ENCODE assay signal across 8 cellular contexts in genomic region chr17:27651411-27652345, GRCh38. TPM values are rescaled to one million over a fixed set of nuclear protein-coding genes. Genes with fewer than 3 reads are reported as not detected.
A peak's percentile ranks its signal among the peaks of the same experiment; 100 is the strongest.
DNase-seq lines count a peak whose midpoint lies in the region; ATAC-seq and FAIRE-seq lines count a peak whose summit lies in the region.

No MANE protein-coding gene starts in this region.

- DNase-seq in AG08395 (ENCODE audit: low spot score) (peak; percentile 17), GM18507 (ENCODE audit: extremely low spot score, insufficient read length, low read depth) (no peak), T-cell (peak in 32 of 34 experiments; percentile 16 to 72 (median 56)), right cardiac atrium (peak; percentile 59 to 88 (median 82)), GF-D8 (lab: John Stamatoyannopoulos, UW) (no peak), DMS153 (lab: John Stamatoyannopoulos, UW) (no peak)
- peak; percentile 32 to 61 for DNase-seq in stimulated activated CD4-positive, alpha-beta T cell treated with anti-CD3 and anti-CD28 coated beads, Interleukin-15, amount 100 ng/mL, for 1 hour (ENCODE audit: low read depth in 1 of 2, low spot score in 1 of 2)

- H3K9me3 ChIP-seq in right cardiac atrium (ENCODE audit: control insufficient read depth, low read length), result no peaks in the 10 kb centered on the region

- POLR2A ChIA-PET in T-cell (lab: Charles Lee), result no interaction called here

- ATAC-seq in T-cell (replicated peaks in 1 of 4) (peak; percentile 49 to 66 (median 59)), right cardiac atrium (peak; percentile 49 to 50)

- peak; percentile 80 for FAIRE-seq in GM18507 (lab: Jason Lieb, UNC)

- H3K27me3 ChIP-seq in right cardiac atrium (ENCODE audit: control insufficient read depth, insufficient read depth), result no peaks in the 10 kb centered on the region

- peaks cover 0 to 2% of the 10 kb centered on the region in 2 donors for H3K27me3 Mint-ChIP-seq in T-cell

- intact Hi-C loops in right cardiac atrium (cut with DNase I), result loop anchor here in 3 of 4 donors (2.0 to 10.0 kb wide), 9 partner anchors 41 to 419 kb away; no protein-coding TSS in a partner anchor

- CTCF ChIA-PET in T-cell (lab: Charles Lee), result interaction anchor here (0.6 to 3.2 kb wide), 16 partner anchors 12 to 425 kb away, joined by 3 to 30 read pairs (median 3); no protein-coding TSS in a partner anchor

- no peak overlapping the region for H3K4me3 ChIP-seq in right cardiac atrium (ENCODE audit: low read length)

- H3K36me3 Mint-ChIP-seq in T-cell, result peaks cover 15% of the 10 kb centered on the region

- H3K4me1 ChIP-seq in right cardiac atrium (ENCODE audit: control insufficient read depth, insufficient read depth, low read length), result no peaks in the 10 kb centered on the region

- H3K27ac ChIP-seq in adipose tissue (ENCODE audit: low read depth, low read length) (peak overlapping the region; percentile 41), right cardiac atrium (ENCODE audit: low read length) (no peak overlapping the region)

- H3K9me3 Mint-ChIP-seq in T-cell, result no peaks in the 10 kb centered on the region

- 40 to 47% (median 47%) methylated on average over 16 of the region's 16 CpGs for WGBS in adipose tissue, 3 donors
- WGBS in right cardiac atrium, result 42% methylated on average over 16 of the region's 16 CpGs

- H3K4me3 Mint-ChIP-seq in T-cell, result no peak overlapping the region

- H3K27ac Mint-ChIP-seq in T-cell, result peak overlapping the region in 1 of 2 donors; percentile 44

- H3K4me1 Mint-ChIP-seq in T-cell, result peaks cover 6 to 11% (median 10%) of the 10 kb centered on the region in 3 donors

RNA-seq across cellular contexts. Expression of gene LGALS9, which starts 20.7 kb away (rescaled TPM):
- total RNA-seq in T-cell (10 to 100 TPM; 17.8 to 53.3 (median 33.1) TPM), right cardiac atrium (10 to 100 TPM in 3 of 4 donors, 1 to 10 TPM in 1; 8.9 to 30.5 (median 22.9) TPM)
- polyA plus RNA-seq in adipose tissue (10 to 100 TPM; 30.6 to 83.5 (median 64.2) TPM), right cardiac atrium (13.8 TPM)

Comparison
In these comparisons a context has a peak if more than half of its experiments do, and no peak if none do; other contexts are left out.
1. DNase-seq: peak in AG08395 (single experiment), T-cell (32 of 34), right cardiac atrium (3 of 3) and stimulated activated CD4-positive, alpha-beta T cell treated with anti-CD3 and anti-CD28 coated beads, Interleukin-15, amount 100 ng/mL, for 1 hour (2 of 2); none in GM18507 (single experiment), GF-D8 (single experiment) and DMS153 (single experiment).